ENCODE assay signal across 2 cellular contexts in the genomic region with DNA sequence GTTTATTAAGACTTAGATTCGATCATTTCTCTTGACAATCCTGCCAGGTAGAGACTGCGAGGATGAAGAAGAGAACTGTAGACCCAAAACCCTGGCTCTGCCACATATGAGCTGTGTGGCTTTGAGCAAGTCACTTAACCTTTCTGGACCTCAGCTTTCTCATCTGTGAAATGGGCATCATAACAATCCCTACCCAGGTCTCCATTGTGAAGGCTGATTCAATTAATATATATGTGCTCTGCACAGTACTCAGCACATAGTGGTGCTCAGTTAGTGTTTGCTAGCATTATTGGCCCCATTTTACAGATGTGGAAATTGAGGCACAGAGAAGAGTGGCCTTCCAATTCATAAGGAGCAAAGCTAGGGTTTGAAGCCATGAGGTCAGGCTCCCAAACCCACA.
TF ChIP-seq lines count a peak whose summit lies in the region.

No MANE protein-coding gene starts in this region.

TF ChIP-seq in HepG2, 621 proteins besides CTCF, POLR2A, EP300 and RAD21:
- TF ChIP-seq ZNF746 (CRISPR knock-in tag; IDR thresholded peaks at IDR 0.05) (no peak), ZNF629 (CRISPR knock-in tag; conservative IDR thresholded peaks at IDR 0.05) (peak; percentile 87)
- TF ChIP-seq, protein P1, sequence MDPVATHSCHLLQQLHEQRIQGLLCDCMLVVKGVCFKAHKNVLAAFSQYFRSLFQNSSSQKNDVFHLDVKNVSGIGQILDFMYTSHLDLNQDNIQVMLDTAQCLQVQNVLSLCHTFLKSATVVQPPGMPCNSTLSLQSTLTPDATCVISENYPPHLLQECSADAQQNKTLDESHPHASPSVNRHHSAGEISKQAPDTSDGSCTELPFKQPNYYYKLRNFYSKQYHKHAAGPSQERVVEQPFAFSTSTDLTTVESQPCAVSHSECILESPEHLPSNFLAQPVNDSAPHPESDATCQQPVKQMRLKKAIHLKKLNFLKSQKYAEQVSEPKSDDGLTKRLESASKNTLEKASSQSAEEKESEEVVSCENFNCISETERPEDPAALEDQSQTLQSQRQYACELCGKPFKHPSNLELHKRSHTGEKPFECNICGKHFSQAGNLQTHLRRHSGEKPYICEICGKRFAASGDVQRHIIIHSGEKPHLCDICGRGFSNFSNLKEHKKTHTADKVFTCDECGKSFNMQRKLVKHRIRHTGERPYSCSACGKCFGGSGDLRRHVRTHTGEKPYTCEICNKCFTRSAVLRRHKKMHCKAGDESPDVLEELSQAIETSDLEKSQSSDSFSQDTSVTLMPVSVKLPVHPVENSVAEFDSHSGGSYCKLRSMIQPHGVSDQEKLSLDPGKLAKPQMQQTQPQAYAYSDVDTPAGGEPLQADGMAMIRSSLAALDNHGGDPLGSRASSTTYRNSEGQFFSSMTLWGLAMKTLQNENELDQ (CRISPR knock-in tag; IDR thresholded peaks at IDR 0.05; ENCODE audit: borderline replicate concordance), result no peak

TF ChIP-seq in K562, 482 proteins besides CTCF, POLR2A, EP300 and RAD21:
- TF ChIP-seq, protein P2, sequence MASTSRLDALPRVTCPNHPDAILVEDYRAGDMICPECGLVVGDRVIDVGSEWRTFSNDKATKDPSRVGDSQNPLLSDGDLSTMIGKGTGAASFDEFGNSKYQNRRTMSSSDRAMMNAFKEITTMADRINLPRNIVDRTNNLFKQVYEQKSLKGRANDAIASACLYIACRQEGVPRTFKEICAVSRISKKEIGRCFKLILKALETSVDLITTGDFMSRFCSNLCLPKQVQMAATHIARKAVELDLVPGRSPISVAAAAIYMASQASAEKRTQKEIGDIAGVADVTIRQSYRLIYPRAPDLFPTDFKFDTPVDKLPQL (IDR thresholded peaks at IDR 0.05; ENCODE audit: extremely low read depth, insufficient read length), result no peak
- TF ChIP-seq ATF1 (CRISPR knock-in tag; IDR thresholded peaks at IDR 0.05) (no peak), ATF1 (tag; IDR thresholded peaks at IDR 0.05) (no peak), BCOR (IDR thresholded peaks at IDR 0.05) (peak; percentile 79), RBM25 (IDR thresholded peaks at IDR 0.05; ENCODE audit: low read depth, low read length, severe bottlenecking) (peak; percentile 91), SMARCA5 (IDR thresholded peaks at IDR 0.05) (0 out of 2 replicates have a peak, but pooled peaks have one; percentile 20), KDM1A (IDR thresholded peaks at IDR 0.05) (peak; percentile 37 to 51; a peak in 2 of 4 replicates), ESRRA (IDR thresholded peaks at IDR 0.05; ENCODE audit: borderline replicate concordance, low read depth) (peak; percentile 43; the same call in 1 of the 2 replicates), ADNP (tag; IDR thresholded peaks at IDR 0.05) (peak; percentile 31; the same call in 1 of the 2 replicates)
TF ChIP-seq in K562: peak in this region for 6.
